ENCODE assay signal across 27 cellular contexts in genomic region chr6:95145457-95145856, GRCh38.
"Had no signal": no experiment of that assay in that cellular context is flagged by ENCODE, and none has a peak within 500 bp of the region (broad histone marks: within the 10 kb centered on the region; RNA-seq: fewer than 3 reads in every experiment).

No MANE protein-coding gene starts in this region.

- H3K9me3 ChIP-seq: colonic mucosa, esophagus muscularis mucosa, esophagus squamous epithelium, gastrocnemius medialis, gastroesophageal sphincter, heart left ventricle had no signal

- H3K36me3 ChIP-seq: colonic mucosa, esophagus muscularis mucosa, esophagus squamous epithelium, gastrocnemius medialis, gastroesophageal sphincter, heart left ventricle had no signal

- H3K4me1 ChIP-seq: colonic mucosa, esophagus muscularis mucosa, esophagus squamous epithelium, foreskin keratinocyte, gastrocnemius medialis, gastroesophageal sphincter, heart left ventricle had no signal

- DNase-seq: colonic mucosa; cortex of kidney; dermis blood vessel endothelial cell; dorsolateral prefrontal cortex; effector CD4-positive, alpha-beta T cell; effector CD8-positive, alpha-beta T cell; effector memory CD4-positive, alpha-beta T cell; effector memory CD8-positive, alpha-beta T cell; endodermal cell; erythroblast; esophagus squamous epithelium; foreskin fibroblast; foreskin keratinocyte; foreskin melanocyte; gastrocnemius medialis; glutamatergic neuron; head of caudate nucleus; heart left ventricle had no signal

- H3K27ac ChIP-seq: colonic mucosa, coronary artery, dorsolateral prefrontal cortex, epithelial cell of prostate, esophagus muscularis mucosa, esophagus squamous epithelium, foreskin keratinocyte, gastrocnemius medialis, gastroesophageal sphincter, heart left ventricle had no signal

- FAIRE-seq: colon, endometrium, endothelial cell of umbilical vein, frontal cortex had no signal

- ATAC-seq: effector memory CD8-positive, alpha-beta T cell; esophagus mucosa; foreskin keratinocyte; gastrocnemius medialis; gastroesophageal sphincter; heart left ventricle had no signal

- H3K27me3 ChIP-seq: colonic mucosa, esophagus muscularis mucosa, esophagus squamous epithelium, foreskin keratinocyte, gastrocnemius medialis, gastroesophageal sphincter, heart left ventricle had no signal

- H3K4me3 ChIP-seq: colonic mucosa, coronary artery, dorsolateral prefrontal cortex, esophagus muscularis mucosa, esophagus squamous epithelium, gastrocnemius medialis, gastroesophageal sphincter, heart left ventricle had no signal
